In the genomic region with DNA sequence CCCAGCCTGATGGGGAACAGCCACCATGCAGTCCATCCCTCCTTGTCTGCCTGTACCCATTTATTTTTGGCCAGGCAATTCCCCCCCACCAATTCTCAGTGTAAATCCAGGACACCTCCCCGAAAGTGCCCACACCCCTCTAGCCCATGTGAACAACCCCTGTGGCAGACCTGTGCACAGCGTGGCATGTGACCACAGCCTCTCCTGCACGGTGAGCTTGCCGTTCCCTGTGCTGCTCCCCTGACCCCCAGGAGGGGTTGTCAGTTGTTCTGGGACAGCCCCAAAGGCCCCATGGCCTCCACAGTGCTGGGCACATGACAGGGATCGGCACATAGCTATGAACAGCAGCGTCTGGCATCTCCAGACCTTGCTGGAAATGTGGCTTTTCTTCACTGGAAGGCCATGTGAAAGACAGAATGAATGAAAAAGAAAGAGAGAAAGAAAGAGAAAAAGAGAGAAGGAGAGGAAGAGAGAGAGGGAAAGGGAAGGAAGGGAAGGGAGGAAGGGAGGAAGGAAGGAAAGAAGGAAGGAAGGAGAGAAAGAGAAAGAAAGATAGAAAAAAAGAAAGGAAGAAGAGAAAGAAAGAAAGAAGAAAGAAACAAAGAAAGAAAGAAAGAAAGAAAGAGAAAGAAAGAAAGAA, we compare ENCODE assay signal across 1 cellular context.
TF ChIP-seq lines count a peak whose summit lies in the region.

No MANE protein-coding gene starts in this region.

TF ChIP-seq in WTC11, 78 proteins besides CTCF, POLR2A, EP300 and RAD21 (continued from another document):
- TF ChIP-seq ZNF532 (CRISPR knock-in tag; IDR thresholded peaks at IDR 0.05; ENCODE audit: borderline replicate concordance), result no peak
